ENCODE assay signal across 25 cellular contexts in the genomic region with DNA sequence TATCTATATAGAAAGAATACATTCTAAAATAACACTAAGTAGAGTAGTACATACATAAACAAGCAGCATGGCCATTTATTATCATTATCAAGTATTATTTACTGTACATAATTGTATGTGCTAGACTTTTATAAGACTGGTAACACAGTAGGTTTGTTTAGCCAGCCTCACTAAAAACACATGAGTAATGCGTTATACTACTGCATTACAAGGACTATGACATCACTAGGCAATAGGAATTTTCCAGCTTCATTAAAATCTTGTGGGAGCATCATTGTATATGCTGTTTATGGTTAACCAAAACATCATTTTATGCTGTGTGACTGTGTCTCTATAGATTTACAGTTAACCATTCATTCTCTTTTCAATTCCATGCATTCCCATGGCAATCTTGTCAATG.
"Had no signal": no experiment of that assay in that cellular context is flagged by ENCODE, and none has a peak within 500 bp of the region (broad histone marks: within the 10 kb centered on the region; RNA-seq: fewer than 3 reads in every experiment).

No MANE protein-coding gene starts in this region.

- H3K9me3 ChIP-seq: ascending aorta, Peyer's patch, SJSA1, SK-N-SH had no signal

- DNase-seq: activated CD4-positive, alpha-beta T cell treated with anti-CD3 and anti-CD28 coated beads, Interleukin-2, amount 10 ng/mL, durations not matched to agents 24 days and 14 days; activated CD4-positive, alpha-beta T cell treated with anti-CD3 and anti-CD28 coated beads, Interleukin-2, amount 50 U/mL, for 4 hours; activated CD8-positive, alpha-beta T cell treated with anti-CD3 and anti-CD28 coated beads for 36 hours; activated effector memory CD4-positive, alpha-beta T cell treated with anti-CD3 and anti-CD28 coated beads, Interleukin-2, amount 50 U/mL, for 16 hours; activated naive CD4-positive, alpha-beta T cell; activated naive CD4-positive, alpha-beta T cell treated with anti-CD3 and anti-CD28 coated beads, Interleukin-2, amount 50 U/mL, for 16 hours; activated naive CD8-positive, alpha-beta T cell treated with anti-CD3 and anti-CD28 coated beads for 36 hours; activated T-cell treated with anti-CD3 and anti-CD28 coated beads, Interleukin-2, amount 50 U/mL, for 1 hour; activated T-cell treated with anti-CD3 and anti-CD28 coated beads, Interleukin-2, amount 50 U/mL, for 72 hours; amygdala; caudate nucleus; NCI-H1105; NCI-H1417 treated with DMSO at 0.1 percent for 48 hours; NCI-H187 treated with DMSO at 0.1 percent for 48 hours; NCI-H2081; NCI-H226; NCI-H524 treated with DMSO at 0.1 percent for 48 hours; Peyer's patch; RPMI8226; SHP77 treated with DMSO at 0.1 percent for 48 hours; SK-N-SH had no signal

- ATAC-seq: activated CD8-positive, alpha-beta T cell treated with anti-CD3 and anti-CD28 coated beads for 36 hours; activated T-cell treated with anti-CD3 and anti-CD28 coated beads, Interleukin-2, amount 50 U/mL, for 72 hours; activated T-helper 17 cell treated with anti-CD3 and anti-CD28 coated beads, Interleukin-2, amount 50 U/mL, for 72 hours had no signal

- H3K4me1 ChIP-seq: ascending aorta, Peyer's patch, SJSA1 had no signal

- FAIRE-seq: TTC549 had no signal

- H3K36me3 ChIP-seq: ascending aorta, Peyer's patch, SJSA1 had no signal

- H3K4me3 ChIP-seq: ascending aorta, Peyer's patch, SJSA1 had no signal

- H3K27ac ChIP-seq: ascending aorta, Peyer's patch, SJSA1 had no signal

- H3K27me3 ChIP-seq: ascending aorta, Peyer's patch, SJSA1 had no signal
